Comparison of ENCODE assay signal across 11 cellular contexts in the genomic region with DNA sequence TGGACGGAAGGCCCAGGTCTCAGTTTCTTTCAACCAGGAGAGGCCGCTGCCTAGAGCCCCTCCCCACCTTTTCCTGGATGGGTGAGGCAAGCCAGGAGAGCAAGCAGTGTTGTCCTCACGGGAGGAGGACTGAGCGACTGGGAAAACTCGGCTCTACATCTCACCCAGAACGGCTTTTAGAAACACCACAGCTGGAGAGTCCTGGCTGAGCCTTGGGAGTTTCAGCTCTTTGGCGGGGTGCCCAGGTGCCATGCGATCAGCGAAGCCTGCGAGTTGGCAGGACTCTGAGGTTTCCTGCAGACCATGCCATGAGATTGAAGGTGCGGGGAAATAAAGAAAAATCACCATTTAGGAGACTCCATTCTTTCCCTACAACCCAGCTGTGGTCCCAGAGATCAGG. TPM values are rescaled to one million over a fixed set of nuclear protein-coding genes. Genes with fewer than 3 reads are reported as not detected.
DNase-seq lines count a peak whose midpoint lies in the region; ATAC-seq and TF ChIP-seq lines count a peak whose summit lies in the region.
"Had no signal": no experiment of that assay in that cellular context is flagged by ENCODE, and none has a peak within 500 bp of the region (broad histone marks: within the 10 kb centered on the region; RNA-seq: fewer than 3 reads in every experiment).

No MANE protein-coding gene starts in this region.

- H3K36me3 Mint-ChIP-seq in HFFc6 (ENCODE audit: low read depth) = peaks cover 5% of the 10 kb centered on the region; the same call in 1 of the 2 replicates

- no peak overlapping the region for H3K4me3 Mint-ChIP-seq in HFFc6
- H3K4me3 Mint-ChIP-seq: CD8-positive, alpha-beta T cell; WTC11 had no signal

- intact Hi-C loops in cardiac septum (cut with DNase I) = no loop called here
- intact Hi-C loops in psoas muscle (cut with DNase I) = no loop called here

- no peak overlapping the region for H3K27ac ChIP-seq in psoas muscle

- 24 to 33% (median 25%) methylated on average over 11 of the region's 11 CpGs for WGBS in psoas muscle, 3 donors

- H3K27me3 Mint-ChIP-seq in HFFc6 (ENCODE audit: insufficient read depth) = no peaks in the 10 kb centered on the region

- H3K9me3 ChIP-seq in psoas muscle = no peaks in the 10 kb centered on the region

- no peak for TF ChIP-seq CTCF in psoas muscle (IDR thresholded peaks at IDR 0.05)
- no peak for TF ChIP-seq CTCF in HFFc6 (IDR thresholded peaks at IDR 0.05)

- H3K9me3 Mint-ChIP-seq in HFFc6 = no peaks in the 10 kb centered on the region
- H3K9me3 Mint-ChIP-seq: activated T-helper 2 cell treated with anti-CD3 and anti-CD28 coated beads, Interferon-gamma antibody, Interleukin-2, Interleukin-4, amounts not matched to agents 10 μg/mL and 5 μg/mL and 100 μg/mL, durations not matched to agents 14 hours and 24 hours and 36 hours; CD8-positive, alpha-beta T cell; WTC11 had no signal

- H3K36me3 ChIP-seq in psoas muscle (ENCODE audit: insufficient read depth in 1 of 2, low read depth in 1 of 2) = no peaks in the 10 kb centered on the region

- no peak overlapping the region for H3K4me3 ChIP-seq in psoas muscle

- H3K4me1 ChIP-seq in psoas muscle = peaks cover 42% of the 10 kb centered on the region

- peak; percentile 56 for DNase-seq in DMS79 (lab: John Stamatoyannopoulos, UW)
- peak; percentile 81 for DNase-seq in NCI-H69 (lab: John Stamatoyannopoulos, UW)
- DNase-seq in cardiac septum (ENCODE audit: low spot score) = peak; percentile 91
- DNase-seq in psoas muscle = peak; percentile 68 to 84
- no peak for DNase-seq in HFFc6
- DNase-seq: CD8-positive, alpha-beta T cell had no signal

- H3K27me3 ChIP-seq in psoas muscle (ENCODE audit: insufficient read depth in 3 of 3, low read length in 2 of 3) = no peaks in the 10 kb centered on the region

- H3K27ac Mint-ChIP-seq in HFFc6 = no peak overlapping the region
- H3K27ac Mint-ChIP-seq: activated T-helper 2 cell treated with anti-CD3 and anti-CD28 coated beads, Interferon-gamma antibody, Interleukin-2, Interleukin-4, amounts not matched to agents 10 μg/mL and 5 μg/mL and 100 μg/mL, durations not matched to agents 14 hours and 24 hours and 36 hours; CD8-positive, alpha-beta T cell; WTC11 had no signal

- H3K4me1 Mint-ChIP-seq in HFFc6 (ENCODE audit: low read depth) = peaks cover 22% of the 10 kb centered on the region

- ATAC-seq in psoas muscle (peak; percentile 63 to 87 (median 79)), HG03378 (IDR thresholded peaks at IDR 0.05; ENCODE audit: unreplicated experiment) (no peak), HG03520 (IDR thresholded peaks at IDR 0.05; ENCODE audit: unreplicated experiment) (no peak), HG03457 (IDR thresholded peaks at IDR 0.05; ENCODE audit: unreplicated experiment) (no peak)
- ATAC-seq: CD8-positive, alpha-beta T cell; WTC11 had no signal

RNA-seq across cellular contexts. Expression of a gene that starts 26.0 kb away (rescaled TPM):
- total RNA-seq in cardiac septum (7.2 TPM), psoas muscle (10 to 100 TPM in 1 of 4 donors, 1 to 10 TPM in 3; 2.4 to 11.7 (median 4.9) TPM)
- 10 to 100 TPM; 13.9 to 26.1 (median 24.3) TPM for polyA plus RNA-seq in psoas muscle
- 10 to 100 TPM in 5 of 6 experiments, 1 to 10 TPM in 1; 9.8 to 12.3 (median 11.2) TPM for total RNA-seq in HFFc6 (2021; fragmentation: NEBNext Ultra II Directional; extraction: Animal tissue kit (Norgen Biotek cat#: 25700))

RNA-seq across cellular contexts. Expression of a gene that starts 54.0 kb away (rescaled TPM):
- 3.6 TPM for total RNA-seq in cardiac septum
- 1 to 10 TPM in 1 of 4 donors, under 1 TPM in 2, not detected in 1; 0.23 to 6.3 (median 0.97) TPM for total RNA-seq in psoas muscle
- 1 to 10 TPM in 1 of 3 donors, under 1 TPM in 2; 0.03 to 2.1 (median 0.16) TPM for polyA plus RNA-seq in psoas muscle
- 10 to 100 TPM in 2 of 6 experiments, 1 to 10 TPM in 4; 6.4 to 11.2 (median 6.9) TPM for total RNA-seq in HFFc6 (2021; fragmentation: NEBNext Ultra II Directional; extraction: Animal tissue kit (Norgen Biotek cat#: 25700))

Comparison
In these comparisons a context has a peak if more than half of its experiments do, and no peak if none do; other contexts are left out.
1. ATAC-seq: peak in psoas muscle (4 of 4); none in HG03378 (single experiment), HG03520 (single experiment) and HG03457 (single experiment).